ENCODE assay signal across 26 cellular contexts in genomic region chr1:55544826-55545225, GRCh38.
"Had no signal": no experiment of that assay in that cellular context is flagged by ENCODE, and none has a peak within 500 bp of the region (broad histone marks: within the 10 kb centered on the region; RNA-seq: fewer than 3 reads in every experiment).

No MANE protein-coding gene starts in this region.

- H3K4me1 ChIP-seq: foreskin keratinocyte, gastroesophageal sphincter, parathyroid adenoma, right lobe of liver, suprapubic skin, transverse colon, upper lobe of right lung, uterus had no signal

- H3K36me3 Mint-ChIP-seq: memory B cell; naive B cell; natural killer cell treated with Interleukin-12 subunit alpha and Interleukin-12 subunit beta and Interleukin-15 and Interleukin-18, amount 100 ng/mL, for 72 hours had no signal

- H3K9me3 ChIP-seq: gastroesophageal sphincter, heart left ventricle, right lobe of liver, suprapubic skin, transverse colon, upper lobe of right lung, uterus had no signal

- H3K4me3 ChIP-seq: dorsolateral prefrontal cortex, gastroesophageal sphincter, heart left ventricle, hepatocyte, lung, right lobe of liver, smooth muscle cell, suprapubic skin, transverse colon, upper lobe of right lung, uterus had no signal

- H3K4me1 Mint-ChIP-seq: memory B cell; naive B cell; neural crest cell; stimulated activated naive CD8-positive, alpha-beta T cell treated with anti-CD3 and anti-CD28 coated beads, Interleukin-15, amount 100 ng/mL, for 72 hours had no signal

- H3K27me3 ChIP-seq: foreskin keratinocyte, gastroesophageal sphincter, heart left ventricle, hepatocyte, right lobe of liver, suprapubic skin, transverse colon, upper lobe of right lung, uterus had no signal

- H3K9me3 Mint-ChIP-seq: memory B cell; naive B cell; natural killer cell treated with Interleukin-12 subunit alpha and Interleukin-12 subunit beta and Interleukin-15 and Interleukin-18, amount 100 ng/mL, for 72 hours; neural crest cell; stimulated activated naive CD8-positive, alpha-beta T cell treated with anti-CD3 and anti-CD28 coated beads, Interleukin-15, amount 100 ng/mL, for 72 hours had no signal

- H3K36me3 ChIP-seq: gastroesophageal sphincter, heart left ventricle, right lobe of liver, suprapubic skin, transverse colon, upper lobe of right lung, uterus had no signal

- H2AFZ ChIP-seq: hepatocyte, parathyroid adenoma had no signal

- H3K4me3 Mint-ChIP-seq: memory B cell; naive B cell; natural killer cell treated with Interleukin-12 subunit alpha and Interleukin-12 subunit beta and Interleukin-15 and Interleukin-18, amount 100 ng/mL, for 72 hours; neural crest cell; stimulated activated naive CD8-positive, alpha-beta T cell treated with anti-CD3 and anti-CD28 coated beads, Interleukin-15, amount 100 ng/mL, for 72 hours had no signal

- H3K9ac ChIP-seq: parathyroid adenoma had no signal

- H3K4me2 ChIP-seq: hepatocyte, smooth muscle cell had no signal

- H3K27ac Mint-ChIP-seq: memory B cell; naive B cell; natural killer cell treated with Interleukin-12 subunit alpha and Interleukin-12 subunit beta and Interleukin-15 and Interleukin-18, amount 100 ng/mL, for 72 hours; progenitor cell of endocrine pancreas had no signal

- DNase-seq: dorsolateral prefrontal cortex; effector CD4-positive, alpha-beta T cell; foreskin keratinocyte; heart left ventricle; kidney; naive B cell; right lobe of liver; stimulated activated CD4-positive, alpha-beta T cell treated with anti-CD3 and anti-CD28 coated beads, Interleukin-12 subunit alpha, Interleukin-12 subunit beta, amount 100 ng/mL, for 4 hours; stimulated activated CD4-positive, alpha-beta T cell treated with anti-CD3 and anti-CD28 coated beads, Interleukin-1b, Interleukin-23, amount 100 ng/mL, for 48 hours; stimulated activated CD4-positive, alpha-beta T cell treated with anti-CD3 and anti-CD28 coated beads, Interleukin-4, amount 100 ng/mL, for 1 hour; stimulated activated CD8-positive, alpha-beta memory T cell treated with anti-CD3 and anti-CD28 coated beads, Interleukin-4, amount 100 ng/mL, for 48 hours; stimulated activated naive CD4-positive, alpha-beta T cell; stimulated activated naive CD8-positive, alpha-beta T cell treated with anti-CD3 and anti-CD28 coated beads, Interleukin-15, amount 100 ng/mL, for 72 hours; transverse colon; upper lobe of right lung; uterus had no signal

- H3K27ac ChIP-seq: dorsolateral prefrontal cortex, foreskin keratinocyte, gastroesophageal sphincter, heart left ventricle, hepatocyte, parathyroid adenoma, right lobe of liver, suprapubic skin, transverse colon, upper lobe of right lung, uterus had no signal
